8 cellular contexts compared by ENCODE assay signal in genomic region chr3:57755368-57756021, GRCh38. TPM values are rescaled to one million over a fixed set of nuclear protein-coding genes. Genes with fewer than 3 reads are reported as not detected.
DNase-seq lines count a peak whose midpoint lies in the region; ATAC-seq, FAIRE-seq and TF ChIP-seq lines count a peak whose summit lies in the region.

No MANE protein-coding gene starts in this region.

- H3K27me3 ChIP-seq in iPS-18a (ENCODE audit: control insufficient read depth, insufficient read depth, low read length) = peaks cover 9% of the 10 kb centered on the region
- H3K27me3 ChIP-seq in spleen (replicated peaks in 1 of 7) = no peaks in the 10 kb centered on the region

- ATAC-seq in GM19351 (IDR thresholded peaks at IDR 0.05; ENCODE audit: unreplicated experiment) (peak; percentile 47), HG03432 (IDR thresholded peaks at IDR 0.05; ENCODE audit: unreplicated experiment) (peak; percentile 56)

- in situ Hi-C loops in astrocyte of the spinal cord (cut with HindIII; ENCODE audit: low sequenced_read_pairs) = no loop called here

- no peak for TF ChIP-seq CTCF in astrocyte of the spinal cord (IDR thresholded peaks at IDR 0.05; ENCODE audit: low read depth, low read length)
- peak in 4 of 11 experiments; percentile 11 to 39 (median 24) for TF ChIP-seq CTCF in spleen (IDR thresholded peaks at IDR 0.05 in 8 of 11, conservative IDR thresholded peaks at IDR 0.05 in 3 of 11)

- intact Hi-C loops in spleen (cut with DNase I; ENCODE audit: low total_unique reads) = loop anchor here (10.0 kb wide), 2 partner anchors 61 to 161 kb away; partner anchors contain the start of genes ARF4 and DENND6A

- no peak for FAIRE-seq in RCC 7860 (lab: Jason Lieb, UNC)

- H3K27ac ChIP-seq in iPS-18a (ENCODE audit: low read length) (peak overlapping the region; percentile 99), spleen (peak overlapping the region; percentile 86 to 94 (median 90))

- H3K4me3 ChIP-seq in astrocyte of the spinal cord (ENCODE audit: low read depth, low read length) (peak overlapping the region; percentile 84), iPS-18a (ENCODE audit: low read length) (peak overlapping the region; percentile 89), spleen (peak overlapping the region; percentile 87 to 98 (median 94))

- H3K36me3 ChIP-seq in iPS-18a (ENCODE audit: control insufficient read depth, low read depth, low read length) (peaks cover 7% of the 10 kb centered on the region), spleen (peaks cover 0 to 20% (median 0%) of the 10 kb centered on the region in 6 donors)

- H3K9ac ChIP-seq in iPS-18a (ENCODE audit: low read length) = peak overlapping the region; percentile 93

- H3K9me3 ChIP-seq in iPS-18a (ENCODE audit: control insufficient read depth, low read depth, low read length) (no peaks in the 10 kb centered on the region), spleen (no peaks in the 10 kb centered on the region)

- WGBS in spleen, 5 donors = 1 to 4% (median 2%) methylated on average over 11 of the region's 11 CpGs

- no peak for TF ChIP-seq POLR2A in spleen (IDR thresholded peaks at IDR 0.05)

- peaks cover 13% of the 10 kb centered on the region for H3K4me1 ChIP-seq in iPS-18a (ENCODE audit: control insufficient read depth, low read depth, low read length)
- H3K4me1 ChIP-seq in spleen = peaks cover 34 to 45% (median 41%) of the 10 kb centered on the region in 6 donors

- DNase-seq in DMS53 treated with DMSO at 0.1 percent for 48 hours (lab: John Stamatoyannopoulos, UW; ENCODE audit: unreplicated experiment) (peak; percentile 39), RCC 7860 (ENCODE audit: low spot score) (peak; percentile 41), astrocyte of the spinal cord (ENCODE audit: low read depth, low spot score) (peak; percentile 56), spleen (peak; percentile 80), pons (ENCODE audit: low spot score) (no peak)

RNA-seq across cellular contexts. Expression of gene SLMAP, which starts 0.6 kb away (rescaled TPM):
- 10 to 100 TPM; 50.8 to 77.3 (median 70.4) TPM for total RNA-seq in spleen
- polyA plus RNA-seq in spleen = 10 to 100 TPM in 2 of 3 donors, 1 to 10 TPM in 1; 7.8 to 12.7 (median 10.5) TPM
